Comparison of ENCODE assay signal across 1 cellular context in the genomic region with DNA sequence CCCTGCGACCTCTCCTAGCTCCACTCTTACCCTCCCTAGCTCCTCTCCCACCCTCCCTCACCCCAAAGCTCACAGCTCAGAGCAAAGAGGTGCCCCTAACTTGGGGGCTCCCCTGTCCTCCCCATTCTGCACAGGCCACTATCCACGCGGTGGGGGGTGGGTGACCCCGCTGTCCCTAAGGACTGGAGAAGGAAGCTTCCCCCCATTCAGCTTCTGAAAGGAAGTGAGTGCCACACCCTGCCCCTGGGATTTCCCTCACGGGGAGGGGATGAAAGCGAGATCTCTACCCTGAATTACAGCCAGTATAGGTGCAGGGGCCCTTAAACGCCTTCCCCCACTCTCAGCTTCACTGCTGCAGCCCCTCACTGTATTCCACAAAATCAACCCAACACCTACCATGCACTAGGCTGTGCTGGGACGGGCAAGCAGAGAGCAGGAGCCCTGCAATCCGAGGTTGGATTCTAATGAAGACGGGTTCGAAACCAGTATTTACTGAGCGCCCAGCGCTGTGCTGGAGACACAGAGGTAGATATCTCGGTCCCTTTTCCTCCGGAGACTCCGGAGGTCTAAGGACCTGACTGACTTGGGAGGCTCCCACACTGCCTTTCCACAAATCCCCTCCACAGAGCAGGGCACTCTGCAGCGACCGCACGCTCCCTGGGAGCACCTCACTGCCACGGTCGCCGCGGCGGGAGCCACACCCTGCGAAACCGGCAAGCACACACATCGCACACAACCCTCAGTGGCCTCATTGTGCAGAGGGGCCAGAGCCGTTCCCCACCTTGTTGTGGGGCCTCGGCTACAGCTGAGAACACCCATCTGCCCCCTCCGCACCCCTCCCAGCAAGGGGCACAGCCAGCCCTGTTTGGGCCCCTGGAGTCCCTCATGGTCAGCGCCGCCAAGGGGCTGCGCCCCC.
A peak's percentile ranks its signal among the peaks of the same experiment; 100 is the strongest.
TF ChIP-seq lines count a peak whose summit lies in the region.

No MANE protein-coding gene starts in this region.

TF ChIP-seq in GM12878, 131 proteins besides CTCF, POLR2A, EP300 and RAD21:
- TF ChIP-seq HCFC1 (IDR thresholded peaks at IDR 0.05; ENCODE audit: low read length), result no peak
- TF ChIP-seq FOXK2 (IDR thresholded peaks at IDR 0.05), result no peak
- no peak for TF ChIP-seq CREB1 (IDR thresholded peaks at IDR 0.05; ENCODE audit: low read depth)
- no peak for TF ChIP-seq SMAD1 (IDR thresholded peaks at IDR 0.05; ENCODE audit: low read depth, partially characterized antibody)
- 0 out of 2 replicates have a peak, but pooled peaks have one; percentile 6 for TF ChIP-seq BACH1 (IDR thresholded peaks at IDR 0.05; ENCODE audit: borderline replicate concordance)
- no peak for TF ChIP-seq ATF7 (IDR thresholded peaks at IDR 0.05; ENCODE audit: low read depth)
- no peak for TF ChIP-seq SIN3A (IDR thresholded peaks at IDR 0.05; ENCODE audit: low read depth, low read length)
- TF ChIP-seq NR2C2 (IDR thresholded peaks at IDR 0.05; ENCODE audit: borderline replicate concordance, control insufficient read depth, insufficient read length, low read depth), result no peak
- no peak for TF ChIP-seq TARDBP (IDR thresholded peaks at IDR 0.05; ENCODE audit: borderline replicate concordance)
- no peak for TF ChIP-seq NR2C1 (IDR thresholded peaks at IDR 0.05)
- TF ChIP-seq, protein P1, sequence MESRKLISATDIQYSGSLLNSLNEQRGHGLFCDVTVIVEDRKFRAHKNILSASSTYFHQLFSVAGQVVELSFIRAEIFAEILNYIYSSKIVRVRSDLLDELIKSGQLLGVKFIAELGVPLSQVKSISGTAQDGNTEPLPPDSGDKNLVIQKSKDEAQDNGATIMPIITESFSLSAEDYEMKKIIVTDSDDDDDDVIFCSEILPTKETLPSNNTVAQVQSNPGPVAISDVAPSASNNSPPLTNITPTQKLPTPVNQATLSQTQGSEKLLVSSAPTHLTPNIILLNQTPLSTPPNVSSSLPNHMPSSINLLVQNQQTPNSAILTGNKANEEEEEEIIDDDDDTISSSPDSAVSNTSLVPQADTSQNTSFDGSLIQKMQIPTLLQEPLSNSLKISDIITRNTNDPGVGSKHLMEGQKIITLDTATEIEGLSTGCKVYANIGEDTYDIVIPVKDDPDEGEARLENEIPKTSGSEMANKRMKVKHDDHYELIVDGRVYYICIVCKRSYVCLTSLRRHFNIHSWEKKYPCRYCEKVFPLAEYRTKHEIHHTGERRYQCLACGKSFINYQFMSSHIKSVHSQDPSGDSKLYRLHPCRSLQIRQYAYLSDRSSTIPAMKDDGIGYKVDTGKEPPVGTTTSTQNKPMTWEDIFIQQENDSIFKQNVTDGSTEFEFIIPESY (IDR thresholded peaks at IDR 0.05), result no peak
- TF ChIP-seq MEF2B (IDR thresholded peaks at IDR 0.05; ENCODE audit: partially characterized antibody, poor library complexity, severe bottlenecking), result peak; percentile 56
- TF ChIP-seq HDAC2 (IDR thresholded peaks at IDR 0.05), result no peak
- no peak for TF ChIP-seq FOXM1 (IDR thresholded peaks at IDR 0.05; ENCODE audit: low read depth, low read length)
- TF ChIP-seq LARP7 (IDR thresholded peaks at IDR 0.05), result no peak
- no peak for TF ChIP-seq POLR2AphosphoS2 (IDR thresholded peaks at IDR 0.05; ENCODE audit: low read depth, low read length)
- TF ChIP-seq RUNX3 (IDR thresholded peaks at IDR 0.05; ENCODE audit: low read length), result no peak
- TF ChIP-seq, protein P2, sequence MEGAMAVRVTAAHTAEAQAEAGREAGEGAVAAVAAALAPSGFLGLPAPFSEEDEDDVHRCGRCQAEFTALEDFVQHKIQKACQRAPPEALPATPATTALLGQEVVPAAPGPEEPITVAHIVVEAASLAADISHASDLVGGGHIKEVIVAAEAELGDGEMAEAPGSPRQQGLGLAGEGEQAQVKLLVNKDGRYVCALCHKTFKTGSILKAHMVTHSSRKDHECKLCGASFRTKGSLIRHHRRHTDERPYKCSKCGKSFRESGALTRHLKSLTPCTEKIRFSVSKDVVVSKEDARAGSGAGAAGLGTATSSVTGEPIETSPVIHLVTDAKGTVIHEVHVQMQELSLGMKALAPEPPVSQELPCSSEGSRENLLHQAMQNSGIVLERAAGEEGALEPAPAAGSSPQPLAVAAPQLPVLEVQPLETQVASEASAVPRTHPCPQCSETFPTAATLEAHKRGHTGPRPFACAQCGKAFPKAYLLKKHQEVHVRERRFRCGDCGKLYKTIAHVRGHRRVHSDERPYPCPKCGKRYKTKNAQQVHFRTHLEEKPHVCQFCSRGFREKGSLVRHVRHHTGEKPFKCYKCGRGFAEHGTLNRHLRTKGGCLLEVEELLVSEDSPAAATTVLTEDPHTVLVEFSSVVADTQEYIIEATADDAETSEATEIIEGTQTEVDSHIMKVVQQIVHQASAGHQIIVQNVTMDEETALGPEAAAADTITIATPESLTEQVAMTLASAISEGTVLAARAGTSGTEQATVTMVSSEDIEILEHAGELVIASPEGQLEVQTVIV (IDR thresholded peaks at IDR 0.05; ENCODE audit: borderline replicate concordance, partially characterized antibody), result no peak
- TF ChIP-seq PAX8 (IDR thresholded peaks at IDR 0.05), result no peak
- TF ChIP-seq CBX5 (IDR thresholded peaks at IDR 0.05; ENCODE audit: low read depth), result no peak
- TF ChIP-seq SUPT20H (IDR thresholded peaks at IDR 0.05; ENCODE audit: borderline replicate concordance, control insufficient read depth, low read depth, low read length), result no peak
- 0 out of 4 replicates have a peak, but pooled peaks of 1 of the 2 experiments have one; percentile 16 for TF ChIP-seq IKZF2 (IDR thresholded peaks at IDR 0.05)
- TF ChIP-seq, protein P3, sequence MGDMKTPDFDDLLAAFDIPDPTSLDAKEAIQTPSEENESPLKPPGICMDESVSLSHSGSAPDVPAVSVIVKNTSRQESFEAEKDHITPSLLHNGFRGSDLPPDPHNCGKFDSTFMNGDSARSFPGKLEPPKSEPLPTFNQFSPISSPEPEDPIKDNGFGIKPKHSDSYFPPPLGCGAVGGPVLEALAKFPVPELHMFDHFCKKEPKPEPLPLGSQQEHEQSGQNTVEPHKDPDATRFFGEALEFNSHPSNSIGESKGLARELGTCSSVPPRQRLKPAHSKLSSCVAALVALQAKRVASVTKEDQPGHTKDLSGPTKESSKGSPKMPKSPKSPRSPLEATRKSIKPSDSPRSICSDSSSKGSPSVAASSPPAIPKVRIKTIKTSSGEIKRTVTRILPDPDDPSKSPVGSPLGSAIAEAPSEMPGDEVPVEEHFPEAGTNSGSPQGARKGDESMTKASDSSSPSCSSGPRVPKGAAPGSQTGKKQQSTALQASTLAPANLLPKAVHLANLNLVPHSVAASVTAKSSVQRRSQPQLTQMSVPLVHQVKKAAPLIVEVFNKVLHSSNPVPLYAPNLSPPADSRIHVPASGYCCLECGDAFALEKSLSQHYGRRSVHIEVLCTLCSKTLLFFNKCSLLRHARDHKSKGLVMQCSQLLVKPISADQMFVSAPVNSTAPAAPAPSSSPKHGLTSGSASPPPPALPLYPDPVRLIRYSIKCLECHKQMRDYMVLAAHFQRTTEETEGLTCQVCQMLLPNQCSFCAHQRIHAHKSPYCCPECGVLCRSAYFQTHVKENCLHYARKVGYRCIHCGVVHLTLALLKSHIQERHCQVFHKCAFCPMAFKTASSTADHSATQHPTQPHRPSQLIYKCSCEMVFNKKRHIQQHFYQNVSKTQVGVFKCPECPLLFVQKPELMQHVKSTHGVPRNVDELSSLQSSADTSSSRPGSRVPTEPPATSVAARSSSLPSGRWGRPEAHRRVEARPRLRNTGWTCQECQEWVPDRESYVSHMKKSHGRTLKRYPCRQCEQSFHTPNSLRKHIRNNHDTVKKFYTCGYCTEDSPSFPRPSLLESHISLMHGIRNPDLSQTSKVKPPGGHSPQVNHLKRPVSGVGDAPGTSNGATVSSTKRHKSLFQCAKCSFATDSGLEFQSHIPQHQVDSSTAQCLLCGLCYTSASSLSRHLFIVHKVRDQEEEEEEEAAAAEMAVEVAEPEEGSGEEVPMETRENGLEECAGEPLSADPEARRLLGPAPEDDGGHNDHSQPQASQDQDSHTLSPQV (IDR thresholded peaks at IDR 0.05), result no peak
- peak; percentile 51; the same call in 1 of the 2 replicates for TF ChIP-seq IKZF1 (conservative IDR thresholded peaks at IDR 0.05)
- TF ChIP-seq SRF (IDR thresholded peaks at IDR 0.05; ENCODE audit: low read depth in 2 of 2, low read length in 2 of 2), result no peak
- TF ChIP-seq, protein P4, sequence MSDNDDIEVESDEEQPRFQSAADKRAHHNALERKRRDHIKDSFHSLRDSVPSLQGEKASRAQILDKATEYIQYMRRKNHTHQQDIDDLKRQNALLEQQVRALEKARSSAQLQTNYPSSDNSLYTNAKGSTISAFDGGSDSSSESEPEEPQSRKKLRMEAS (IDR thresholded peaks at IDR 0.05; ENCODE audit: low read depth, low read length), result 0 out of 2 replicates have a peak, but pooled peaks have one; percentile 28
- no peak for TF ChIP-seq TBL1XR1 (IDR thresholded peaks at IDR 0.05; ENCODE audit: low read depth, low read length)
- TF ChIP-seq, protein P5, sequence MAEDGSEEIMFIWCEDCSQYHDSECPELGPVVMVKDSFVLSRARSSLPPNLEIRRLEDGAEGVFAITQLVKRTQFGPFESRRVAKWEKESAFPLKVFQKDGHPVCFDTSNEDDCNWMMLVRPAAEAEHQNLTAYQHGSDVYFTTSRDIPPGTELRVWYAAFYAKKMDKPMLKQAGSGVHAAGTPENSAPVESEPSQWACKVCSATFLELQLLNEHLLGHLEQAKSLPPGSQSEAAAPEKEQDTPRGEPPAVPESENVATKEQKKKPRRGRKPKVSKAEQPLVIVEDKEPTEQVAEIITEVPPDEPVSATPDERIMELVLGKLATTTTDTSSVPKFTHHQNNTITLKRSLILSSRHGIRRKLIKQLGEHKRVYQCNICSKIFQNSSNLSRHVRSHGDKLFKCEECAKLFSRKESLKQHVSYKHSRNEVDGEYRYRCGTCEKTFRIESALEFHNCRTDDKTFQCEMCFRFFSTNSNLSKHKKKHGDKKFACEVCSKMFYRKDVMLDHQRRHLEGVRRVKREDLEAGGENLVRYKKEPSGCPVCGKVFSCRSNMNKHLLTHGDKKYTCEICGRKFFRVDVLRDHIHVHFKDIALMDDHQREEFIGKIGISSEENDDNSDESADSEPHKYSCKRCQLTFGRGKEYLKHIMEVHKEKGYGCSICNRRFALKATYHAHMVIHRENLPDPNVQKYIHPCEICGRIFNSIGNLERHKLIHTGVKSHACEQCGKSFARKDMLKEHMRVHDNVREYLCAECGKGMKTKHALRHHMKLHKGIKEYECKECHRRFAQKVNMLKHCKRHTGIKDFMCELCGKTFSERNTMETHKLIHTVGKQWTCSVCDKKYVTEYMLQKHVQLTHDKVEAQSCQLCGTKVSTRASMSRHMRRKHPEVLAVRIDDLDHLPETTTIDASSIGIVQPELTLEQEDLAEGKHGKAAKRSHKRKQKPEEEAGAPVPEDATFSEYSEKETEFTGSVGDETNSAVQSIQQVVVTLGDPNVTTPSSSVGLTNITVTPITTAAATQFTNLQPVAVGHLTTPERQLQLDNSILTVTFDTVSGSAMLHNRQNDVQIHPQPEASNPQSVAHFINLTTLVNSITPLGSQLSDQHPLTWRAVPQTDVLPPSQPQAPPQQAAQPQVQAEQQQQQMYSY (CRISPR knock-in tag; IDR thresholded peaks at IDR 0.05), result no peak
- peak; percentile 39; the same call in 1 of the 2 replicates for TF ChIP-seq SPI1 (IDR thresholded peaks at IDR 0.05; ENCODE audit: borderline replicate concordance, insufficient read depth, low read depth, low read length)
- no peak for TF ChIP-seq HDAC6 (IDR thresholded peaks at IDR 0.05; ENCODE audit: unreplicated experiment)
- TF ChIP-seq PAX5 (IDR thresholded peaks at IDR 0.05; ENCODE audit: borderline replicate concordance, low read depth, low read length), result no peak
